In genomic region chr3:44240061-44240460, GRCh38 we compare ENCODE assay signal across 28 cellular contexts. TPM values are rescaled to one million over a fixed set of nuclear protein-coding genes. Genes with fewer than 3 reads are reported as not detected.
"Had no signal": no experiment of that assay in that cellular context is flagged by ENCODE, and none has a peak within 500 bp of the region (broad histone marks: within the 10 kb centered on the region; RNA-seq: fewer than 3 reads in every experiment).

No MANE protein-coding gene starts in this region.

- H3K27me3 ChIP-seq: ascending aorta, body of pancreas, cardiac muscle cell, SJSA1 had no signal

- DNase-seq: activated CD4-positive, alpha-beta T cell treated with anti-CD3 and anti-CD28 coated beads for 4 hours; activated CD8-positive, alpha-beta memory T cell treated with anti-CD3 and anti-CD28 coated beads, Interleukin-2, amount 50 U/mL, for 48 hours; activated CD8-positive, alpha-beta T cell treated with anti-CD3 and anti-CD28 coated beads for 36 hours; activated naive CD4-positive, alpha-beta T cell treated with Interleukin-2 at 50 U/mL for 16 hours; activated naive CD8-positive, alpha-beta T cell treated with anti-CD3 and anti-CD28 coated beads, Interleukin-2, amount 50 U/mL, for 24 hours; activated T-cell treated with anti-CD3 and anti-CD28 coated beads, Interleukin-2, amount 50 U/mL, for 1 hour; amniotic stem cell; body of pancreas; Kasumi-1; KBM-7; NCI-H1092; NCI-H1417; NCI-H1930; NCI-H2171; NCI-H345; NCI-H510A; NCI-H526 treated with DMSO at 0.1 percent for 48 hours; NK-92 treated with Interleukin-12 subunit alpha and Interleukin-12 subunit beta, amount 100 ng/mL, for 24 hours; OCI-M1; SHP77; SW 1271 had no signal

- FAIRE-seq: RCC 7860 had no signal

- H3K9me3 ChIP-seq: ascending aorta, body of pancreas, SJSA1 had no signal

- H3K36me3 ChIP-seq: ascending aorta, cardiac muscle cell, SJSA1 had no signal

- H3K4me3 ChIP-seq: ascending aorta, body of pancreas, cardiac muscle cell, SJSA1 had no signal

- H3K27ac ChIP-seq: ascending aorta, body of pancreas, cardiac muscle cell, SJSA1 had no signal

- H3K4me1 ChIP-seq: ascending aorta, SJSA1 had no signal

RNA-seq across cellular contexts. Expression of gene TOPAZ1, which starts 1.6 kb away (rescaled TPM):
- total RNA-seq: activated CD8-positive, alpha-beta T cell treated with anti-CD3 and anti-CD28 coated beads for 36 hours; activated naive CD4-positive, alpha-beta T cell treated with anti-CD3 and anti-CD28 coated beads, Interleukin-2, amount 50 U/mL, for 72 hours; ascending aorta; body of pancreas; cardiac muscle cell; M059J; SJSA1; T-helper 1 cell treated with Interleukin-12 subunit alpha and Interleukin-12 subunit beta and Interleukin-4 antibody, amounts not matched to agents 30 ng/mL and 1 ng/mL, for 36 hours had no signal
- polyA plus RNA-seq: cardiac muscle cell had no signal
